In the genomic region with DNA sequence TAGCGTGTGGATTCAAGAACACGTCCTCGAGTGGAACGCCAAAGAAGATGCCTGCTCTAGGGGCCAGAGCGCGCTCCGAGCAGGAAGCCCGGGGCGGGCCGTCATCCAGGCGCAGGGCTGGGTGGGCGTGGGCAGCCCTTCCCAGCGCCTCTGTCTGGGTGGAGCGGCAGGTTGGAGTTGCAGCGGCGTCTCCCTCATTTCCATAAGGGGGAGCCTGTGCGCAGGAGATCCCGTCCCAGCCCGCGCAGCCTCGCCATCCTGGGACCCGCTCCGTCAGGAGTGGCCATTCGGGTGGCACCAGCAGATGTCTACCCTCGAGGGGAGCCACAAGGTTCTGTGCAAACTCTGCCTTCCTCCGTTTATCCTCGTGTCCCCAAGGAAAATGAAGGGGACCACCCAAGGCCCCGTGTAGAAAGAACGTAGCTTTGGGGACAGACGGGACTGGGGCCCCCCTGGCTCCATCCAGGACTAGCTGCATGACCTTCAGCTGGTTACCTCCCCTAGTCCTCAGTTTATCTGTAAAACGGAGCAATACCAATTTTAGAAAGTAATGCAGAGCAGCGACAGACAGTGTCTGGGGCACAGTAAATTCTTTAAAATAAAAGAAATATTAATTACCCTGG, we compare ENCODE assay signal across 8 cellular contexts.
DNase-seq lines count a peak whose midpoint lies in the region; ATAC-seq and TF ChIP-seq lines count a peak whose summit lies in the region.

No MANE protein-coding gene starts in this region.

- H3K79me2 ChIP-seq in DND-41 (ENCODE audit: insufficient read depth, low read length), result no peaks in the 10 kb centered on the region

- in situ Hi-C loops in astrocyte of the cerebellum (cut with HindIII; ENCODE audit: low sequenced_read_pairs), result no loop called here

- TF ChIP-seq CTCF in DND-41 (IDR thresholded peaks at IDR 0.05; ENCODE audit: borderline replicate concordance, extremely low read depth, low read length, poor library complexity, severe bottlenecking) (peak; percentile 9), astrocyte of the cerebellum (IDR thresholded peaks at IDR 0.05; ENCODE audit: low read depth, low read length, missing control alignments) (peak; percentile 53), upper lobe of right lung (IDR thresholded peaks at IDR 0.05) (peak; percentile 47)

- no peak overlapping the region for H3K4me2 ChIP-seq in DND-41 (ENCODE audit: insufficient read depth, low read length)

- no peak overlapping the region for H2AFZ ChIP-seq in DND-41 (ENCODE audit: low read depth, low read length)

- no peak overlapping the region for H3K9ac ChIP-seq in DND-41 (ENCODE audit: low read depth, low read length)

- H3K27me3 ChIP-seq in DND-41 (ENCODE audit: insufficient read depth, low read length, poor library complexity) (no peaks in the 10 kb centered on the region), upper lobe of right lung (no peaks in the 10 kb centered on the region)

- H3K27ac ChIP-seq in DND-41 (ENCODE audit: low read length) (no peak overlapping the region), upper lobe of right lung (no peak overlapping the region)

- ATAC-seq in DND-41 (ENCODE audit: insufficient read depth, low read depth) (no peak), upper lobe of right lung (peak; percentile 87), HG03025 (IDR thresholded peaks at IDR 0.05; ENCODE audit: low FRiP score, unreplicated experiment) (no peak), GM19395 (IDR thresholded peaks at IDR 0.05; ENCODE audit: unreplicated experiment) (no peak), HG02610 (IDR thresholded peaks at IDR 0.05; ENCODE audit: unreplicated experiment) (no peak)

- intact Hi-C loops in upper lobe of right lung (cut with DNase I), result no loop called here

- no peaks in the 10 kb centered on the region for H4K20me1 ChIP-seq in DND-41 (ENCODE audit: insufficient read depth, low read length)

- H3K9me3 ChIP-seq in DND-41 (ENCODE audit: insufficient read depth, low read length, severe bottlenecking) (no peaks in the 10 kb centered on the region), upper lobe of right lung (no peaks in the 10 kb centered on the region)

- H3K4me1 ChIP-seq in DND-41 (ENCODE audit: insufficient read depth, low read length), result no peaks in the 10 kb centered on the region
- peaks cover 16% of the 10 kb centered on the region for H3K4me1 ChIP-seq in upper lobe of right lung

- no peak overlapping the region for H3K4me3 ChIP-seq in DND-41 (ENCODE audit: low read depth in 1 of 2, low read length in 2 of 2)
- H3K4me3 ChIP-seq in astrocyte of the cerebellum (ENCODE audit: low read depth, low read length), result peak overlapping the region; percentile 5
- H3K4me3 ChIP-seq in upper lobe of right lung, result peak overlapping the region; percentile 7

- H3K36me3 ChIP-seq in DND-41 (ENCODE audit: insufficient read depth, low read length) (no peaks in the 10 kb centered on the region), upper lobe of right lung (no peaks in the 10 kb centered on the region)

- DNase-seq in DND-41, result no peak
- DNase-seq in M059J (ENCODE audit: low read depth), result peak; percentile 52
- no peak for DNase-seq in astrocyte of the cerebellum (ENCODE audit: low read depth)
- peak; percentile 90 for DNase-seq in islet precursor cell
- peak; percentile 74 for DNase-seq in upper lobe of right lung

Comparison
In these comparisons a context has a peak if more than half of its experiments do, and no peak if none do; other contexts are left out.
1. DNase-seq: peak in M059J (single experiment), islet precursor cell (single experiment) and upper lobe of right lung (single experiment); none in DND-41 (single experiment) and astrocyte of the cerebellum (single experiment).
2. H3K4me3 ChIP-seq: peak in astrocyte of the cerebellum (single experiment) and upper lobe of right lung (single experiment); none in DND-41 (0 of 2).
3. Peak in every context shown above with its lines, with median percentiles within 50 percentile points of each other: CTCF ChIP-seq.